Comparison of ENCODE assay signal across 2 cellular contexts in genomic region chr14:52833891-52834290, GRCh38.
TF ChIP-seq lines count a peak whose summit lies in the region.

No MANE protein-coding gene starts in this region.

TF ChIP-seq in HCT116, 20 proteins besides CTCF, POLR2A, EP300 and RAD21 (continued from another document):
- TF ChIP-seq JUND (IDR thresholded peaks at IDR 0.05) (no peak), ZBTB33 (IDR thresholded peaks at IDR 0.05; ENCODE audit: extremely low read depth, insufficient replicate concordance, low read length) (no peak), MAX (IDR thresholded peaks at IDR 0.05) (no peak), EZH2 (IDR thresholded peaks at IDR 0.05) (no peak), SIN3A (IDR thresholded peaks at IDR 0.05; ENCODE audit: low read depth) (no peak), REST (IDR thresholded peaks at IDR 0.05; ENCODE audit: low read depth) (no peak), CBX3 (IDR thresholded peaks at IDR 0.05; ENCODE audit: low read depth) (no peak), YY1 (IDR thresholded peaks at IDR 0.05; ENCODE audit: extremely low read depth, insufficient replicate concordance, low read depth, low read length) (no peak), ZFX (IDR thresholded peaks at IDR 0.05) (no peak), EZH2phosphoT487 (IDR thresholded peaks at IDR 0.05; ENCODE audit: borderline replicate concordance) (no peak), POLR2AphosphoS5 (IDR thresholded peaks at IDR 0.05; ENCODE audit: low read depth, low read length) (no peak)

TF ChIP-seq in SK-N-SH treated with all-trans-retinoic acid at 6 μM for 48 hours, 23 proteins besides CTCF, POLR2A, EP300 and RAD21 (continued from another document):
- TF ChIP-seq TSHZ2 (CRISPR knock-in tag; IDR thresholded peaks at IDR 0.05), result peak; percentile 17; the same call in 1 of the 2 replicates
TF ChIP-seq in SK-N-SH treated with all-trans-retinoic acid at 6 μM for 48 hours: peak in this region for 2.
